Comparison of ENCODE assay signal across 25 cellular contexts in genomic region chr7:128211626-128212025, GRCh38. TPM values are rescaled to one million over a fixed set of nuclear protein-coding genes. Genes with fewer than 3 reads are reported as not detected.
DNase-seq lines count a peak whose midpoint lies in the region; ATAC-seq, FAIRE-seq and TF ChIP-seq lines count a peak whose summit lies in the region.
"Had no signal": no experiment of that assay in that cellular context is flagged by ENCODE, and none has a peak within 500 bp of the region (broad histone marks: within the 10 kb centered on the region; RNA-seq: fewer than 3 reads in every experiment).

No MANE protein-coding gene starts in this region.

- H3K9me3 ChIP-seq in osteoblast (ENCODE audit: low read depth, low read length) (no peaks in the 10 kb centered on the region), left lung (no peaks in the 10 kb centered on the region)
- H3K9me3 ChIP-seq: BE2C, MG63 had no signal

- peaks cover 16% of the 10 kb centered on the region for H3K4me1 ChIP-seq in osteoblast (ENCODE audit: insufficient read depth, low read length)
- H3K4me1 ChIP-seq in left lung, result peaks cover 2 to 6% of the 10 kb centered on the region in 2 donors
- H3K4me1 ChIP-seq: BE2C had no signal

- no peak overlapping the region for H3K27ac ChIP-seq in osteoblast (ENCODE audit: low read depth, low read length)
- H3K27ac ChIP-seq in left lung, result no peak overlapping the region
- H3K27ac ChIP-seq: HL-60, RWPE1 had no signal

- H3K4me3 ChIP-seq in bronchial epithelial cell (ENCODE audit: low read depth, low read length) (no peak overlapping the region), osteoblast (ENCODE audit: insufficient read depth, low read length) (no peak overlapping the region), left lung (no peak overlapping the region)
- H3K4me3 ChIP-seq: MG63 had no signal

- intact Hi-C loops in left lung (cut with DNase I) (no loop called here), cardiac septum (cut with DNase I) (loop anchor here (2.0 kb wide), 1 partner anchor 503 kb away; no protein-coding TSS in a partner anchor)

- H3K27me3 ChIP-seq in bronchial epithelial cell (ENCODE audit: control insufficient read depth, insufficient read depth, low read length), result peaks cover 7% of the 10 kb centered on the region
- peaks cover 7% of the 10 kb centered on the region for H3K27me3 ChIP-seq in osteoblast (ENCODE audit: insufficient read depth, low read length)
- H3K27me3 ChIP-seq in left lung, result peaks cover 0 to 40% of the 10 kb centered on the region in 2 donors
- H3K27me3 ChIP-seq: BE2C, MG63 had no signal

- FAIRE-seq in bronchial epithelial cell (lab: Jason Lieb, UNC), result peak; percentile 28
- FAIRE-seq: A204.1, GM12892, GM18507 had no signal

- no peaks in the 10 kb centered on the region for H3K36me3 ChIP-seq in bronchial epithelial cell (ENCODE audit: control insufficient read depth, insufficient read depth, low read length)
- no peaks in the 10 kb centered on the region for H3K36me3 ChIP-seq in osteoblast (ENCODE audit: insufficient read depth, low read length)
- no peaks in the 10 kb centered on the region for H3K36me3 ChIP-seq in left lung
- H3K36me3 ChIP-seq: BE2C, MG63 had no signal

- ATAC-seq in left lung (no peak), HG02970 (IDR thresholded peaks at IDR 0.05; ENCODE audit: low FRiP score, unreplicated experiment) (no peak), HG03432 (IDR thresholded peaks at IDR 0.05; ENCODE audit: unreplicated experiment) (no peak)
- ATAC-seq: PC-3 had no signal

- no peaks in the 10 kb centered on the region for H4K20me1 ChIP-seq in osteoblast (ENCODE audit: insufficient read depth, low read length)

- TF ChIP-seq CTCF in bronchial epithelial cell (IDR thresholded peaks at IDR 0.05; ENCODE audit: insufficient read depth, low read length, severe bottlenecking) (no peak), osteoblast (IDR thresholded peaks at IDR 0.05; ENCODE audit: extremely low read depth, low read depth, low read length) (no peak), left lung (IDR thresholded peaks at IDR 0.05) (no peak)

- H2AFZ ChIP-seq in osteoblast (ENCODE audit: low read length), result no peak overlapping the region

- H3K79me2 ChIP-seq in osteoblast (ENCODE audit: insufficient read depth, low read length), result no peaks in the 10 kb centered on the region

- DNase-seq in COLO829 (ENCODE audit: low spot score), result peak; percentile 98
- peak; percentile 58 for DNase-seq in HT1080 (ENCODE audit: low read depth)
- DNase-seq in bronchial epithelial cell (ENCODE audit: low read depth), result no peak
- DNase-seq in osteoblast (ENCODE audit: insufficient read length, low spot score, missing footprints), result peak; percentile 75
- DNase-seq in left lung, result no peak
- DNase-seq in cardiac septum (ENCODE audit: low spot score), result no peak
- DNase-seq: BE2C; CD4-positive, alpha-beta T cell; DMS79; Karpas-422; MG63; NCI-H1048; NCI-H146; PC-3; SIG-M5 had no signal

- no peak overlapping the region for H3K4me2 ChIP-seq in osteoblast (ENCODE audit: insufficient read depth, low read length)

RNA-seq across cellular contexts. Expression of gene LEP, which starts 29.5 kb away (rescaled TPM):
- not detected in 2 replicates for total RNA-seq in HT1080 (2014; rRNA removed; shearing (Covaris generic))
- polyA plus RNA-seq in HT1080 (2015; cell fraction: cytosol; rRNA removed), result not detected in 2 replicates
- not detected in 2 replicates for polyA plus RNA-seq in HT1080 (2015; cell fraction: nucleus; rRNA removed)
- total RNA-seq in bronchial epithelial cell, result under 0.01 TPM in 2 replicates
- under 0.01 and 0.36 TPM in 2 replicates for total RNA-seq in osteoblast
- under 1 TPM; 0.15 to 0.16 TPM for total RNA-seq in left lung
- 0.30 TPM for total RNA-seq in cardiac septum
- total RNA-seq: CD4-positive, alpha-beta T cell; H4; NCI-H460; PC-3 had no signal
- polyA plus RNA-seq: IgD-negative memory B cell had no signal

Comparison
In these comparisons a context has a peak if more than half of its experiments do, and no peak if none do; other contexts are left out.
1. DNase-seq: peak in COLO829 (single experiment), HT1080 (single experiment) and osteoblast (single experiment); none in bronchial epithelial cell (single experiment), left lung (0 of 2) and cardiac septum (single experiment).